Comparison of ENCODE assay signal across 25 cellular contexts in genomic region chr2:84452624-84453023, GRCh38. TPM values are rescaled to one million over a fixed set of nuclear protein-coding genes. Genes with fewer than 3 reads are reported as not detected.
DNase-seq lines count a peak whose midpoint lies in the region; ATAC-seq, FAIRE-seq and TF ChIP-seq lines count a peak whose summit lies in the region.
"Had no signal": no experiment of that assay in that cellular context is flagged by ENCODE, and none has a peak within 500 bp of the region (broad histone marks: within the 10 kb centered on the region; RNA-seq: fewer than 3 reads in every experiment).

No MANE protein-coding gene starts in this region.

- no peak overlapping the region for H3K9ac ChIP-seq in HepG2 (ENCODE audit: insufficient read depth, low read depth, low read length)
- H3K9ac ChIP-seq in K562 (ENCODE audit: insufficient read depth in 1 of 2, low read depth in 2 of 2, low read length in 2 of 2), result no peak overlapping the region
- H3K9ac ChIP-seq: BLaER1 had no signal

- FAIRE-seq in HepG2 (lab: Jason Lieb, UNC) (no peak), K562 (lab: Jason Lieb, UNC) (peak; percentile 49)
- FAIRE-seq: A204.1, GM12892, GM18507 had no signal

- H3K4me1 ChIP-seq in HepG2 (ENCODE audit: insufficient read depth, low read length), result peaks cover 48% of the 10 kb centered on the region
- peaks cover 0 to 45% (median 5%) of the 10 kb centered on the region in 4 donors for H3K4me1 ChIP-seq in right lobe of liver
- H3K4me1 ChIP-seq in K562 (replicated peaks in 1 of 2; ENCODE audit: control insufficient read depth in 2 of 2, insufficient read depth in 2 of 2, low read length in 2 of 2), result peaks cover 0 to 22% of the 10 kb centered on the region in 2 experiments; a peak in 2 of 5 replicates
- H3K4me1 ChIP-seq in gastrocnemius medialis, result peaks cover 43 to 57% of the 10 kb centered on the region in 2 donors
- H3K4me1 ChIP-seq: BE2C had no signal

- TF ChIP-seq EP300 in HepG2 (IDR thresholded peaks at IDR 0.05; ENCODE audit: low read depth in 2 of 2, low read length in 2 of 2), result no peak
- TF ChIP-seq EP300 in HepG2 (CRISPR knock-in tag; IDR thresholded peaks at IDR 0.05; ENCODE audit: borderline replicate concordance), result no peak
- no peak for TF ChIP-seq EP300 in K562 (IDR thresholded peaks at IDR 0.05; ENCODE audit: low read length)

- H3K79me2 ChIP-seq in HepG2 (ENCODE audit: insufficient read depth, low read length), result peaks cover 70% of the 10 kb centered on the region
- peaks cover 85% of the 10 kb centered on the region for H3K79me2 ChIP-seq in K562 (ENCODE audit: control insufficient read depth, insufficient read depth, low read length)

- no peaks in the 10 kb centered on the region for H3K9me3 ChIP-seq in HepG2 (ENCODE audit: low read length)
- no peaks in the 10 kb centered on the region for H3K9me3 ChIP-seq in right lobe of liver
- no peaks in the 10 kb centered on the region for H3K9me3 ChIP-seq in K562 (replicated peaks; ENCODE audit: control insufficient read depth, insufficient read depth, low read depth, low read length)
- no peaks in the 10 kb centered on the region for H3K9me3 ChIP-seq in gastrocnemius medialis
- H3K9me3 ChIP-seq: BE2C, BLaER1 had no signal

- H3K27me3 ChIP-seq in HepG2 (ENCODE audit: control insufficient read depth in 1 of 2, insufficient read depth in 2 of 2, low read length in 2 of 2) (no peaks in the 10 kb centered on the region), right lobe of liver (no peaks in the 10 kb centered on the region), K562 (ENCODE audit: control insufficient read depth in 2 of 2, insufficient read depth in 2 of 2, low read length in 2 of 2) (no peaks in the 10 kb centered on the region), gastrocnemius medialis (no peaks in the 10 kb centered on the region)
- H3K27me3 ChIP-seq: BE2C, BLaER1 had no signal

- H2AFZ ChIP-seq in HepG2 (ENCODE audit: low read length), result no peak overlapping the region
- no peak overlapping the region for H2AFZ ChIP-seq in K562 (ENCODE audit: low read depth, low read length)

- CTCF ChIA-PET in HepG2 (lab: Yijun Ruan, JAX; ENCODE audit: low intra/inter-chr PET ratio, low total read pairs) (no interaction called here), K562 (lab: Yijun Ruan, JAX; ENCODE audit: low intra/inter-chr PET ratio) (no interaction called here)

- TF ChIP-seq CTCF in HepG2 (CRISPR knock-in tag; IDR thresholded peaks at IDR 0.05) (no peak), right lobe of liver (IDR thresholded peaks at IDR 0.05) (no peak), K562 (IDR thresholded peaks at IDR 0.05 in 2 of 3, conservative IDR thresholded peaks at IDR 0.05 in 1 of 3; ENCODE audit: insufficient read depth in 2 of 3, low read depth in 1 of 3, low read length in 3 of 3) (no peak), gastrocnemius medialis (IDR thresholded peaks at IDR 0.05 in 4 of 5, conservative IDR thresholded peaks at IDR 0.05 in 1 of 5) (no peak)

- BruUV-seq in HepG2 (replicated peaks; lab: Mats Ljungman, UMichigan), result no TSS peak
- no TSS peak for BruUV-seq in K562 (replicated peaks; lab: Mats Ljungman, UMichigan)

- TF ChIP-seq RAD21 in HepG2 (CRISPR knock-in tag; IDR thresholded peaks at IDR 0.05) (no peak), K562 (CRISPR knock-in tag; conservative IDR thresholded peaks at IDR 0.05 in 1 of 2, IDR thresholded peaks at IDR 0.05 in 1 of 2) (no peak)

- no peak overlapping the region for H3K4me2 ChIP-seq in HepG2 (ENCODE audit: low read depth, low read length)
- no peak overlapping the region for H3K4me2 ChIP-seq in K562 (ENCODE audit: insufficient read depth, low read length)
- H3K4me2 ChIP-seq: BLaER1 had no signal

- POLR2A ChIA-PET in HepG2 (lab: Yijun Ruan, JAX), result no interaction called here
- POLR2A ChIA-PET in K562 (lab: Yijun Ruan, JAX), result interaction anchor here (1.0 kb wide), 1 partner anchor 10 kb away, joined by 4 read pairs; no protein-coding TSS in a partner anchor

- H3K27ac ChIP-seq in HepG2 (ENCODE audit: extremely low read length, insufficient read depth, low read length) (no peak overlapping the region), right lobe of liver (no peak overlapping the region), K562 (ENCODE audit: extremely low read depth, low read depth, low read length) (no peak overlapping the region), gastrocnemius medialis (no peak overlapping the region)
- H3K27ac ChIP-seq: BLaER1 had no signal

- peaks cover 15% of the 10 kb centered on the region for H3K9me1 ChIP-seq in K562 (ENCODE audit: control insufficient read depth, insufficient read depth, low read length)

- peaks cover 3 to 14% of the 10 kb centered on the region in 2 experiments; a peak in 2 of 5 replicates for H3K36me3 ChIP-seq in HepG2 (replicated peaks in 1 of 2; ENCODE audit: control insufficient read depth in 1 of 2, insufficient read depth in 2 of 2, low read length in 2 of 2)
- no peaks in the 10 kb centered on the region for H3K36me3 ChIP-seq in right lobe of liver
- H3K36me3 ChIP-seq in K562 (ENCODE audit: control insufficient read depth, insufficient read depth, low read length), result peaks cover 54% of the 10 kb centered on the region
- no peaks in the 10 kb centered on the region for H3K36me3 ChIP-seq in gastrocnemius medialis
- H3K36me3 ChIP-seq: BE2C had no signal

- WGBS in HepG2 (ENCODE audit: low lambda C conversion rate), result 96% methylated on average over 3 of the region's 3 CpGs
- WGBS in right lobe of liver (ENCODE audit: insufficient coverage, low coverage, low lambda C conversion rate, missing lambda C conversion rate), result 85% methylated on average over 3 of the region's 3 CpGs
- 84% methylated on average over 3 of the region's 3 CpGs for WGBS in K562 (ENCODE audit: insufficient coverage, low coverage, missing lambda C conversion rate)

- TF ChIP-seq POLR2A in HepG2 (IDR thresholded peaks at IDR 0.05; ENCODE audit: insufficient read depth in 1 of 2, low read depth in 2 of 2, low read length in 2 of 2), result no peak
- no peak for TF ChIP-seq POLR2A in right lobe of liver (IDR thresholded peaks at IDR 0.05)
- no peak for TF ChIP-seq POLR2A in K562 (conservative IDR thresholded peaks at IDR 0.05)
- TF ChIP-seq POLR2A in gastrocnemius medialis (IDR thresholded peaks at IDR 0.05), result no peak

- in situ Hi-C loops in HepG2 (cut with HindIII; ENCODE audit: extremely low pct_ligation_motif_present, low pct_unique_long_range_greater_than_20kb), result no loop called here
- in situ Hi-C loops in K562 (cut with MboI), result no loop called here
- in situ Hi-C loops in gastrocnemius medialis (cut with MboI; ENCODE audit: low sequenced_read_pairs in 4 of 4), result no loop called here

- H3K4me3 ChIP-seq in HepG2 (replicated peaks in 1 of 3; ENCODE audit: insufficient read depth in 1 of 3, low read depth in 2 of 3, low read length in 3 of 3) (no peak overlapping the region), right lobe of liver (no peak overlapping the region), K562 (no peak overlapping the region), gastrocnemius medialis (no peak overlapping the region)
- H3K4me3 ChIP-seq: BLaER1, GM12878 had no signal

- peaks cover 5% of the 10 kb centered on the region; the same call in 1 of the 2 replicates for H4K20me1 ChIP-seq in HepG2 (ENCODE audit: insufficient read depth, low read length)
- peaks cover 16% of the 10 kb centered on the region for H4K20me1 ChIP-seq in K562 (replicated peaks; ENCODE audit: control insufficient read depth, insufficient read depth, low read length)

- ATAC-seq in HepG2 (no peak), right lobe of liver (no peak), K562 (no peak), gastrocnemius medialis (no peak)
- ATAC-seq: GM12878 had no signal

- no peak for DNase-seq in HepG2 (ENCODE audit: low spot score)
- DNase-seq in right lobe of liver, result no peak
- no peak for DNase-seq in K562 (ENCODE audit: extremely low read depth in 1 of 4, low spot score in 3 of 4)
- DNase-seq in gastrocnemius medialis, result no peak
- DNase-seq in head of caudate nucleus, result no peak
- DNase-seq: 8988T; ACHN; BE2C; C1 segment of cervical spinal cord; CD4-positive, alpha-beta memory T cell; CD4-positive, CD25-positive, alpha-beta regulatory T cell; CD8-positive, alpha-beta memory T cell; COR-L47; DMS 273 treated with DMSO at 0.1 percent for 48 hours; DMS153; DMS53; DMS79; DND-41; EL; GDM1 had no signal

- intact Hi-C loops in HepG2 (cut with micrococcal nuclease; ENCODE audit: unreplicated experiment) (no loop called here), right lobe of liver (cut with DNase I) (no loop called here), K562 (cut with micrococcal nuclease) (no loop called here), gastrocnemius medialis (cut with DNase I; ENCODE audit: low total_unique reads) (no loop called here), head of caudate nucleus (cut with DNase I) (no loop called here)

RNA-seq across cellular contexts. Expression of gene SUCLG1, which starts 6.5 kb away (rescaled TPM):
- total RNA-seq in HepG2 (2016; rRNA removed; fragmentation: Illumina TruSeq; extraction: Trizol) (121 and 177 TPM in 2 replicates), right lobe of liver (10 to 100 TPM; 73.4 to 86.7 (median 82.8) TPM), K562 (2014; rRNA removed) (81.1 and 90.5 TPM in 2 replicates), K562 (2014; rRNA removed; fragmentation: Illumina TruSeq; extraction: Trizol) (122 and 136 TPM in 2 replicates), K562 (2015; rRNA removed; fragmentation: Illumina TruSeq; extraction: Trizol) (113 and 123 TPM in 2 replicates), K562 (2021) (108 and 122 TPM in 2 replicates), gastrocnemius medialis (100 to 1,000 TPM in 3 of 4 donors, 10 to 100 TPM in 1; 96.9 to 136 (median 117) TPM)
- total RNA-seq in HepG2 (2016; cell fraction: cytosol; rRNA removed; fragmentation: Illumina TruSeq; extraction: Trizol; ENCODE audit: low read depth), result 31.2 TPM in 2 replicates
- 125 and 187 TPM in 2 replicates for total RNA-seq in HepG2 (2016; cell fraction: insoluble cytoplasmic fraction; rRNA removed; fragmentation: Illumina TruSeq; extraction: Trizol)
- 41.6 and 51.0 TPM in 2 replicates for total RNA-seq in HepG2 (2016; cell fraction: membrane; rRNA removed; fragmentation: Illumina TruSeq; extraction: Trizol)
- total RNA-seq in HepG2 (2016; cell fraction: nucleus; rRNA removed; fragmentation: Illumina TruSeq; extraction: Trizol), result 69.5 and 70.0 TPM in 2 replicates
- polyA plus RNA-seq in HepG2 (2011; rRNA removed) (45.3 and 58.7 TPM in 2 replicates), K562 (2011; rRNA removed) (64.2 and 112 TPM in 2 replicates), K562 (2014; fragmentation: Illumina TruSeq; extraction: Trizol) (108 and 114 TPM in 2 replicates), K562 (2014; fragmentation: Nextera tagmentation; extraction: Ambion mirVana) (100 to 1,000 TPM; 261 to 325 TPM), K562 (2014; rRNA removed) (115 and 127 TPM in 2 replicates)
- polyA plus RNA-seq in HepG2 (2011; cell fraction: cytosol; rRNA removed), result 39.6 and 47.4 TPM in 2 replicates
- 26.7 and 26.8 TPM in 2 replicates for polyA plus RNA-seq in HepG2 (2011; cell fraction: nucleus; rRNA removed)
- 65.3 and 92.3 TPM in 2 replicates for polyA plus RNA-seq in HepG2 (2012)
- polyA plus RNA-seq in HepG2 (2016; cell fraction: cytosol; fragmentation: Illumina TruSeq; extraction: Trizol; ENCODE audit: low read depth), result 25.2 and 26.0 TPM in 2 replicates
- 158 and 174 TPM in 2 replicates for polyA plus RNA-seq in HepG2 (2016; cell fraction: insoluble cytoplasmic fraction; fragmentation: Illumina TruSeq; extraction: Trizol; ENCODE audit: low read depth)
- 35.6 and 36.5 TPM in 2 replicates for polyA plus RNA-seq in HepG2 (2016; cell fraction: membrane; fragmentation: Illumina TruSeq; extraction: Trizol; ENCODE audit: low read depth)
- 85.8 and 89.0 TPM in 2 replicates for polyA plus RNA-seq in HepG2 (2016; cell fraction: nucleus; fragmentation: Illumina TruSeq; extraction: Trizol; ENCODE audit: insufficient read depth, low read depth)
- polyA minus RNA-seq in HepG2 (2011; rRNA and poly(A)+ RNA removed; ENCODE audit: low replicate concordance), result 19.3 and 19.7 TPM in 2 replicates
- 26.4 and 32.6 TPM in 2 replicates for polyA minus RNA-seq in HepG2 (2011; cell fraction: cytosol; rRNA and poly(A)+ RNA removed)
- polyA minus RNA-seq in HepG2 (2011; cell fraction: nucleus; rRNA and poly(A)+ RNA removed), result 38.4 and 44.0 TPM in 2 replicates
- total RNA-seq in K562 (2011; cell fraction: chromatin; rRNA removed; ENCODE audit: low replicate concordance), result 25.2 and 55.9 TPM in 2 replicates
- total RNA-seq in K562 (2011; cell fraction: nucleolus; rRNA removed), result 17.0 and 31.5 TPM in 2 replicates
- total RNA-seq in K562 (2011; cell fraction: nucleoplasm; rRNA removed), result 32.8 and 48.8 TPM in 2 replicates
- 36.6 and 56.1 TPM in 2 replicates for polyA plus RNA-seq in K562 (2011; cell fraction: cytosol; rRNA removed)
- 34.7 and 35.0 TPM in 2 replicates for polyA plus RNA-seq in K562 (2011; cell fraction: nucleus; rRNA removed)
- polyA plus RNA-seq in K562 (2012), result 97.4 and 110 TPM in 2 replicates
- polyA minus RNA-seq in K562 (2011; rRNA and poly(A)+ RNA removed), result 34.6 and 43.1 TPM in 2 replicates
- polyA minus RNA-seq in K562 (2011; cell fraction: cytosol; rRNA and poly(A)+ RNA removed), result 27.5 and 29.7 TPM in 2 replicates
- 24.3 and 25.8 TPM in 2 replicates for polyA minus RNA-seq in K562 (2011; cell fraction: nucleus; rRNA and poly(A)+ RNA removed)

Comparison
In these comparisons a context has a peak if more than half of its experiments do, and no peak if none do; other contexts are left out.
1. Of the 241 proteins assayed by ChIP-seq in both HepG2 and K562: peak only in HepG2: none; only in K562: none; in both: ZKSCAN1; in neither: 240.